In genomic region chr10:42930516-42931205, GRCh38 we compare ENCODE assay signal across 17 cellular contexts.
DNase-seq lines count a peak whose midpoint lies in the region; ATAC-seq and TF ChIP-seq lines count a peak whose summit lies in the region.
"Had no signal": no experiment of that assay in that cellular context is flagged by ENCODE, and none has a peak within 500 bp of the region (broad histone marks: within the 10 kb centered on the region; RNA-seq: fewer than 3 reads in every experiment).

No MANE protein-coding gene starts in this region.

- H3K4me3 Mint-ChIP-seq in type B pancreatic cell: no peak overlapping the region
- H3K4me3 Mint-ChIP-seq in CD4-positive, alpha-beta memory T cell: no peak overlapping the region
- H3K4me3 Mint-ChIP-seq: CD4-positive, CD25-positive, alpha-beta regulatory T cell had no signal

- intact Hi-C loops in CD4-positive, alpha-beta memory T cell (cut with micrococcal nuclease): no loop called here

- no peaks in the 10 kb centered on the region for H3K36me3 ChIP-seq in H7 (replicated peaks; ENCODE audit: control insufficient read depth, insufficient read depth, low read length)
- no peaks in the 10 kb centered on the region for H3K36me3 ChIP-seq in CD4-positive, alpha-beta memory T cell (ENCODE audit: insufficient read depth, low read length)
- H3K36me3 ChIP-seq: BLaER1 treated with 17β-estradiol and CSF1 and Interleukin-3, amounts not matched to agents 10 nM and 100 nM had no signal

- peaks cover 28% of the 10 kb centered on the region for H3K27me3 ChIP-seq in H7 (ENCODE audit: control insufficient read depth, insufficient read depth, low read length)
- no peaks in the 10 kb centered on the region for H3K27me3 ChIP-seq in CD4-positive, alpha-beta memory T cell (ENCODE audit: insufficient read depth, low read length)

- no peaks in the 10 kb centered on the region for H3K9me3 Mint-ChIP-seq in type B pancreatic cell
- H3K9me3 Mint-ChIP-seq in CD4-positive, alpha-beta memory T cell: peaks cover 0 to 1% (median 0%) of the 10 kb centered on the region in 8 donors
- H3K9me3 Mint-ChIP-seq: CD4-positive, CD25-positive, alpha-beta regulatory T cell had no signal

- H3K27ac Mint-ChIP-seq in type B pancreatic cell: no peak overlapping the region
- H3K27ac Mint-ChIP-seq in CD4-positive, alpha-beta memory T cell: no peak overlapping the region
- H3K27ac Mint-ChIP-seq: CD4-positive, CD25-positive, alpha-beta regulatory T cell had no signal

- TF ChIP-seq CTCF in type B pancreatic cell (conservative IDR thresholded peaks at IDR 0.05): no peak

- CTCF ChIA-PET in CD4-positive, alpha-beta memory T cell (lab: Charles Lee; ENCODE audit: partially characterized antibody): no interaction called here

- H3K27ac ChIP-seq in CD4-positive, alpha-beta memory T cell (ENCODE audit: low read depth, low read length): no peak overlapping the region
- H3K27ac ChIP-seq: BLaER1 treated with 17β-estradiol and CSF1 and Interleukin-3, amounts not matched to agents 10 nM and 100 nM; HL-60 had no signal

- DNase-seq in NCI-H146 (lab: John Stamatoyannopoulos, UW): peak; percentile 37
- DNase-seq in NCI-H146 treated with DMSO at 0.1 percent for 48 hours (lab: John Stamatoyannopoulos, UW; ENCODE audit: unreplicated experiment): no peak
- peak; percentile 12 for DNase-seq in H7
- DNase-seq in left lobe of liver (ENCODE audit: low spot score): peak; percentile 39
- DNase-seq in type B pancreatic cell (ENCODE audit: extremely low spot score, unreplicated experiment): peak; percentile 55
- DNase-seq in CD4-positive, alpha-beta memory T cell: no peak
- no peak for DNase-seq in GDM1 (lab: John Stamatoyannopoulos, UW)
- DNase-seq: 8988T; CD4-positive, CD25-positive, alpha-beta regulatory T cell; DMS153; GOT3; HCEC 1CT had no signal

- peaks cover 71% of the 10 kb centered on the region for H3K27me3 Mint-ChIP-seq in type B pancreatic cell
- H3K27me3 Mint-ChIP-seq in CD4-positive, alpha-beta memory T cell: peaks cover 14 to 19% of the 10 kb centered on the region in 2 donors

- no peak overlapping the region for H3K4me3 ChIP-seq in H7 (ENCODE audit: insufficient read depth, low read depth, low read length)
- H3K4me3 ChIP-seq in CD4-positive, alpha-beta memory T cell (ENCODE audit: low read length in 2 of 2): no peak overlapping the region
- H3K4me3 ChIP-seq: BLaER1 treated with 17β-estradiol and CSF1 and Interleukin-3, amounts not matched to agents 10 nM and 100 nM; GM12878; K562 had no signal

- H3K36me3 Mint-ChIP-seq in type B pancreatic cell: no peaks in the 10 kb centered on the region
- H3K36me3 Mint-ChIP-seq in CD4-positive, alpha-beta memory T cell: no peaks in the 10 kb centered on the region
- H3K36me3 Mint-ChIP-seq: CD4-positive, CD25-positive, alpha-beta regulatory T cell had no signal

- POLR2A ChIA-PET in CD4-positive, alpha-beta memory T cell (lab: Charles Lee; ENCODE audit: partially characterized antibody): no interaction called here

- H3K9me3 ChIP-seq in CD4-positive, alpha-beta memory T cell (ENCODE audit: control insufficient read depth in 1 of 2, low read length in 2 of 2): no peaks in the 10 kb centered on the region

- H3K4me1 Mint-ChIP-seq in type B pancreatic cell (ENCODE audit: unreplicated experiment): peaks cover 16% of the 10 kb centered on the region
- H3K4me1 Mint-ChIP-seq in CD4-positive, alpha-beta memory T cell: peaks cover 4 to 15% (median 10%) of the 10 kb centered on the region in 4 donors

- no peak for ATAC-seq in left lobe of liver
- no peak for ATAC-seq in HG02852 (IDR thresholded peaks at IDR 0.05; ENCODE audit: unreplicated experiment)
- ATAC-seq: GM12878, K562 had no signal

- no peaks in the 10 kb centered on the region for H3K4me1 ChIP-seq in CD4-positive, alpha-beta memory T cell (ENCODE audit: insufficient read depth, low read length)

Comparison
In these comparisons a context has a peak if more than half of its experiments do, and no peak if none do; other contexts are left out.
1. DNase-seq: peak in NCI-H146 (single experiment), H7 (single experiment), left lobe of liver (single experiment) and type B pancreatic cell (single experiment); none in NCI-H146 treated with DMSO at 0.1 percent for 48 hours (single experiment), CD4-positive, alpha-beta memory T cell (0 of 5) and GDM1 (single experiment).